Comparison of ENCODE assay signal across 7 cellular contexts in the genomic region with DNA sequence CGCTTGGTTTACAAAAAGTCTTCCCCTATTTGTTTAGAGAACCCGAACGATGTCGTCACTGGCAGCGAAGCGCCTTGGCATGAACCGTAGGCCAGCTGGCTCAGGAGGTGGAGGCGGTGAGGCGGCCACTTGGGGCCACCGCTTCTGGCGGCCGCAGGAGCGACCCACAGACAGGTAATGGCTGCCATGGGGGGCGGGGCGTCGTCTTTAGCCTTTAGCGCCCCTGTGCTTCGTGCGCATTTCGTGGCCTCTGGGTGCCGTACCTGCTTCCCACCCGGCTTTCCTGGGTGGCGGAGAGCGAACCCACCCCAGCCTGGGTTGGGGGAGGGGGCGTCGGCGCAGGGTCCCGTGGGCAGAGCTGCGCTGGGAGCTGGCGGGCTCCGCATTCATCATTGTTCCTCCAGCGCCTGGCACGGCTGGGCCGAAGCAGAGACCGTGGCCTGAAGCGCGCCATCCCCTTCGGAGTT. TPM values are rescaled to one million over a fixed set of nuclear protein-coding genes. Genes with fewer than 3 reads are reported as not detected.
DNase-seq lines count a peak whose midpoint lies in the region; ATAC-seq and TF ChIP-seq lines count a peak whose summit lies in the region.

No MANE protein-coding gene starts in this region.

- no peaks in the 10 kb centered on the region for H3K9me3 ChIP-seq in mucosa of descending colon

- H3K4me1 ChIP-seq in mucosa of descending colon (ENCODE audit: low read depth) = peaks cover 12% of the 10 kb centered on the region

- peak; percentile 83 for ATAC-seq in mucosa of descending colon
- ATAC-seq in GM18502 (IDR thresholded peaks at IDR 0.05; ENCODE audit: poor library complexity, unreplicated experiment) = no peak

- H3K36me3 ChIP-seq in mucosa of descending colon (ENCODE audit: low read depth) = no peaks in the 10 kb centered on the region

- H3K4me3 ChIP-seq in epithelial cell of esophagus (ENCODE audit: low read length) (peak overlapping the region; percentile 58), mucosa of descending colon (peak overlapping the region; percentile 26)

- TF ChIP-seq POLR2A in GM18951 (IDR thresholded peaks at IDR 0.05; ENCODE audit: extremely low read depth, insufficient read depth, insufficient read length) = peak; percentile 13

- intact Hi-C loops in mucosa of descending colon (cut with DNase I, micrococcal nuclease) = no loop called here

- in situ Hi-C loops in GM18951 (cut with MboI; ENCODE audit: low sequenced_read_pairs, unreplicated experiment) = no loop called here

- no peak for TF ChIP-seq CTCF in epithelial cell of esophagus (IDR thresholded peaks at IDR 0.05; ENCODE audit: insufficient read depth, low read depth, low read length, missing control alignments)
- TF ChIP-seq CTCF in mucosa of descending colon (IDR thresholded peaks at IDR 0.05) = no peak

- peak; percentile 51 for DNase-seq in NCI-H510A treated with DMSO at 0.1 percent for 48 hours (lab: John Stamatoyannopoulos, UW)
- DNase-seq in activated T-cell treated with anti-CD3 and anti-CD28 coated beads for 1 hour (ENCODE audit: low read depth) = peak; percentile 49
- peak; percentile 43 for DNase-seq in epithelial cell of esophagus (ENCODE audit: low read depth)
- DNase-seq in mucosa of descending colon = peak; percentile 75 to 80 (median 80)
- peak; percentile 16 to 19 for DNase-seq in stimulated activated CD8-positive, alpha-beta memory T cell treated with anti-CD3 and anti-CD28 coated beads, Interleukin-4, amount 100 ng/mL, for 1 hour (ENCODE audit: low read depth in 2 of 2, low spot score in 1 of 2)

RNA-seq across cellular contexts. Expression of gene OSBP2, which starts 0.5 kb away (rescaled TPM):
- total RNA-seq in mucosa of descending colon = 1 to 10 TPM; 2.9 to 5.3 (median 3.4) TPM

RNA-seq across cellular contexts. Expression of gene DUSP18, which starts 26.5 kb away (rescaled TPM):
- total RNA-seq in mucosa of descending colon = 10 to 100 TPM; 16.2 to 21.6 (median 16.3) TPM

RNA-seq across cellular contexts. Expression of gene SLC35E4, which starts 58.6 kb away (rescaled TPM):
- total RNA-seq in mucosa of descending colon = 1 to 10 TPM; 5.0 to 8.5 (median 7.6) TPM

Comparison
In these comparisons a context has a peak if more than half of its experiments do, and no peak if none do; other contexts are left out.
1. DNase-seq: peak in every context shown above with its lines; median percentile 80 in mucosa of descending colon; 51 in NCI-H510A treated with DMSO at 0.1 percent for 48 hours; 49 in activated T-cell treated with anti-CD3 and anti-CD28 coated beads for 1 hour; 43 in epithelial cell of esophagus; 18 in stimulated activated CD8-positive, alpha-beta memory T cell treated with anti-CD3 and anti-CD28 coated beads, Interleukin-4, amount 100 ng/mL, for 1 hour.